In genomic region chr3:189824629-189825312, GRCh38 we compare ENCODE assay signal across 12 cellular contexts.
DNase-seq lines count a peak whose midpoint lies in the region; ATAC-seq, FAIRE-seq and TF ChIP-seq lines count a peak whose summit lies in the region.
"Had no signal": no experiment of that assay in that cellular context is flagged by ENCODE, and none has a peak within 500 bp of the region (broad histone marks: within the 10 kb centered on the region; RNA-seq: fewer than 3 reads in every experiment).

No MANE protein-coding gene starts in this region.

- no peak overlapping the region for H2AK5ac ChIP-seq in trophoblast cell (ENCODE audit: low read length)

- TF ChIP-seq CTCF in endothelial cell of umbilical vein (IDR thresholded peaks at IDR 0.05; ENCODE audit: extremely low read depth in 1 of 2, insufficient read depth in 1 of 2, low read depth in 1 of 2, low read length in 2 of 2): no peak

- no peak overlapping the region for H3K14ac ChIP-seq in trophoblast cell (ENCODE audit: low read length)

- H3K4me3 ChIP-seq in endothelial cell of umbilical vein (replicated peaks in 1 of 3; ENCODE audit: insufficient read depth in 1 of 3, low read depth in 1 of 3, low read length in 3 of 3) (no peak overlapping the region), trophoblast cell (ENCODE audit: low read depth, low read length) (no peak overlapping the region)

- no peak overlapping the region for H2BK120ac ChIP-seq in trophoblast cell (ENCODE audit: insufficient read depth, low read length, poor library complexity)

- H2BK12ac ChIP-seq in trophoblast cell (ENCODE audit: low read length): no peak overlapping the region

- H3K9me3 ChIP-seq in endothelial cell of umbilical vein (replicated peaks; ENCODE audit: control insufficient read depth, insufficient read depth, low read length) (no peaks in the 10 kb centered on the region), trophoblast cell (ENCODE audit: insufficient read depth, low read depth, low read length) (no peaks in the 10 kb centered on the region)

- no peak overlapping the region for H3K4ac ChIP-seq in trophoblast cell (ENCODE audit: low read depth, low read length)

- H4K91ac ChIP-seq in trophoblast cell (ENCODE audit: low read depth, low read length): peak overlapping the region; percentile 92

- no peak overlapping the region for H4K8ac ChIP-seq in trophoblast cell (ENCODE audit: low read depth, low read length)

- H3K36me3 ChIP-seq in endothelial cell of umbilical vein (ENCODE audit: control insufficient read depth in 2 of 2, extremely low read depth in 1 of 2, insufficient read depth in 2 of 2, low read length in 2 of 2) (no peaks in the 10 kb centered on the region), trophoblast cell (ENCODE audit: control insufficient read depth in 1 of 2, insufficient read depth in 2 of 2, low read length in 2 of 2) (no peaks in the 10 kb centered on the region)

- H4K20me1 ChIP-seq in endothelial cell of umbilical vein (replicated peaks; ENCODE audit: control insufficient read depth, extremely low read depth, insufficient read depth, low read length): no peaks in the 10 kb centered on the region

- ATAC-seq in HG02588 (IDR thresholded peaks at IDR 0.05; ENCODE audit: unreplicated experiment) (no peak), HG03196 (IDR thresholded peaks at IDR 0.05; ENCODE audit: unreplicated experiment) (no peak)

- DNase-seq in EH (ENCODE audit: low read depth) (peak; percentile 79), NCI-H2171 (lab: John Stamatoyannopoulos, UW) (peak; percentile 51), endothelial cell of umbilical vein (ENCODE audit: low read depth, low spot score) (peak; percentile 78), trophoblast cell (peak; percentile 35 to 56), retina (no peak), iPS-NIHi11 (ENCODE audit: low spot score) (no peak)
- DNase-seq: activated gamma-delta T cell treated with Interleukin-2 at 50 U/mL for 16 hours, Karpas-422 had no signal

- H3K27me3 ChIP-seq in endothelial cell of umbilical vein (ENCODE audit: control insufficient read depth in 2 of 2, insufficient read depth in 2 of 2, low read length in 2 of 2) (no peaks in the 10 kb centered on the region), trophoblast cell (ENCODE audit: insufficient read depth, low read length) (no peaks in the 10 kb centered on the region)

- H2BK5ac ChIP-seq in trophoblast cell (ENCODE audit: low read depth, low read length, poor library complexity): no peak overlapping the region

- POLR2A ChIA-PET in endothelial cell of umbilical vein (lab: Charles Lee): no interaction called here

- H3K4me1 ChIP-seq in endothelial cell of umbilical vein (ENCODE audit: control insufficient read depth, extremely low read depth, insufficient read depth, low read length) (no peaks in the 10 kb centered on the region), trophoblast cell (ENCODE audit: control insufficient read depth in 1 of 2, insufficient read depth in 2 of 2, low read length in 2 of 2) (peaks cover 10 to 12% of the 10 kb centered on the region in 2 experiments)

- H3K27ac ChIP-seq in endothelial cell of umbilical vein (ENCODE audit: insufficient read depth, low read depth, low read length) (no peak overlapping the region), trophoblast cell (ENCODE audit: low read depth, low read length) (peak overlapping the region; percentile 60)

- H2AFZ ChIP-seq in endothelial cell of umbilical vein (ENCODE audit: low read depth, low read length): peak overlapping the region; percentile 26
- no peak overlapping the region for H2AFZ ChIP-seq in trophoblast cell (ENCODE audit: insufficient read depth, low read length, poor library complexity)

- BruUV-seq in endothelial cell of umbilical vein (replicated peaks; lab: Mats Ljungman, UMichigan): no TSS peak

- intact Hi-C loops in endothelial cell of umbilical vein (cut with micrococcal nuclease): no loop called here

- no peak for TF ChIP-seq POLR2A in endothelial cell of umbilical vein (IDR thresholded peaks at IDR 0.05; ENCODE audit: low read depth, low read length)

- no CpG with 5 or more reads among the region's 5 CpGs for WGBS in trophoblast cell (ENCODE audit: extremely low coverage, insufficient coverage, insufficient read length)

- no peak overlapping the region for H4K12ac ChIP-seq in trophoblast cell (ENCODE audit: low read depth, low read length)

- CTCF ChIA-PET in endothelial cell of umbilical vein (lab: Charles Lee): interaction anchor here (1.1 to 2.8 kb wide), 4 partner anchors 11 to 123 kb away, joined by 4 to 19 read pairs (median 4); no protein-coding TSS in a partner anchor

- peak; percentile 65 for FAIRE-seq in endothelial cell of umbilical vein (lab: Jason Lieb, UNC)
- FAIRE-seq: endometrium, GM19239 had no signal

- no peak overlapping the region for H3K18ac ChIP-seq in trophoblast cell (ENCODE audit: low read length)

- no peaks in the 10 kb centered on the region for H3K9me1 ChIP-seq in endothelial cell of umbilical vein (replicated peaks; ENCODE audit: control insufficient read depth, extremely low read depth, insufficient read depth, low read length)

- peaks cover 9% of the 10 kb centered on the region for H3K79me1 ChIP-seq in trophoblast cell (ENCODE audit: low read length)

- dilution Hi-C loops in endothelial cell of umbilical vein (cut with MboI; ENCODE audit: extremely low pct_ligation_motif_present, low sequenced_read_pairs): no loop called here

- no peaks in the 10 kb centered on the region for H3K79me2 ChIP-seq in endothelial cell of umbilical vein (ENCODE audit: control insufficient read depth, insufficient read depth, low read length)
- no peaks in the 10 kb centered on the region for H3K79me2 ChIP-seq in trophoblast cell (ENCODE audit: control insufficient read depth, insufficient read depth, low read length, poor library complexity)

- H3K4me2 ChIP-seq in endothelial cell of umbilical vein (ENCODE audit: insufficient read depth, low read length): no peak overlapping the region
- no peak overlapping the region for H3K4me2 ChIP-seq in trophoblast cell (ENCODE audit: low read length)

- H3K9ac ChIP-seq in endothelial cell of umbilical vein (replicated peaks; ENCODE audit: extremely low read depth, insufficient read depth, low read length): no peak overlapping the region
- H3K9ac ChIP-seq in trophoblast cell (ENCODE audit: low read length): no peak overlapping the region

- H3K23ac ChIP-seq in trophoblast cell (ENCODE audit: low read length): no peak overlapping the region

TF ChIP-seq in endothelial cell of umbilical vein, 7 proteins besides CTCF, POLR2A, EP300 and RAD21:
- TF ChIP-seq MYC (IDR thresholded peaks at IDR 0.05; ENCODE audit: low read depth, low read length) (no peak), JUN (IDR thresholded peaks at IDR 0.05; ENCODE audit: borderline replicate concordance, insufficient read depth, insufficient read length, low read depth) (no peak), FOS (IDR thresholded peaks at IDR 0.05; ENCODE audit: borderline replicate concordance, insufficient read depth, low read length) (peak; percentile 83)

Comparison
In these comparisons a context has a peak if more than half of its experiments do, and no peak if none do; other contexts are left out.
1. DNase-seq: peak in EH (single experiment), NCI-H2171 (single experiment), endothelial cell of umbilical vein (single experiment) and trophoblast cell (2 of 2); none in retina (single experiment) and iPS-NIHi11 (single experiment).